21 cellular contexts compared by ENCODE assay signal in genomic region chr11:124382857-124383256, GRCh38. TPM values are rescaled to one million over a fixed set of nuclear protein-coding genes. Genes with fewer than 3 reads are reported as not detected.
"Had no signal": no experiment of that assay in that cellular context is flagged by ENCODE, and none has a peak within 500 bp of the region (broad histone marks: within the 10 kb centered on the region; RNA-seq: fewer than 3 reads in every experiment).

No MANE protein-coding gene starts in this region.

RNA-seq across cellular contexts. Expression of gene OR8B2, which starts 1.4 kb away (rescaled TPM):
- total RNA-seq: activated naive CD4-positive, alpha-beta T cell treated with anti-CD3 and anti-CD28 coated beads for 36 hours; activated naive CD4-positive, alpha-beta T cell treated with anti-CD3 and anti-CD28 coated beads, Interleukin-2, amount 50 U/mL, for 72 hours; activated naive CD8-positive, alpha-beta T cell treated with anti-CD3 and anti-CD28 coated beads for 36 hours; activated naive CD8-positive, alpha-beta T cell treated with anti-CD3 and anti-CD28 coated beads, Interleukin-2, amount 10 ng/mL, durations not matched to agents 7 days and 5 days; activated T-cell treated with anti-CD3 and anti-CD28 coated beads, Interleukin-2, amount 50 U/mL, for 4 hours; activated T-cell treated with anti-CD3 and anti-CD28 coated beads, Interleukin-2, amount 50 U/mL, for 72 hours; activated T-helper 1 cell treated with anti-CD3 and anti-CD28 coated beads, Interleukin-12 subunit alpha, Interleukin-12 subunit beta, Interleukin-2, Interleukin-4 antibody, amounts not matched to agents 30 ng/mL and 10 ng/mL and 1 ng/mL, durations not matched to agents 14 hours and 24 hours and 36 hours; activated T-helper 17 cell treated with anti-CD3 and anti-CD28 coated beads, Interleukin-2, amount 50 U/mL, for 72 hours; activated T-helper 2 cell treated with anti-CD3 and anti-CD28 coated beads, Interferon-gamma antibody, Interleukin-2, Interleukin-4, amounts not matched to agents 10 μg/mL and 5 μg/mL and 100 μg/mL, durations not matched to agents 14 hours and 24 hours and 36 hours; adrenal gland; aorta; ascending aorta; astrocyte; body of pancreas; breast epithelium; bronchial epithelial cell; cardiac muscle cell; cardiac septum; cerebellum; chondrocyte had no signal
- polyA plus RNA-seq: adipose tissue, adrenal gland, aorta, cardiac muscle cell had no signal

RNA-seq across cellular contexts. Expression of gene OR8B3, which starts 16.0 kb away (rescaled TPM):
- total RNA-seq: activated naive CD4-positive, alpha-beta T cell treated with anti-CD3 and anti-CD28 coated beads for 36 hours; activated naive CD4-positive, alpha-beta T cell treated with anti-CD3 and anti-CD28 coated beads, Interleukin-2, amount 50 U/mL, for 72 hours; activated naive CD8-positive, alpha-beta T cell treated with anti-CD3 and anti-CD28 coated beads for 36 hours; activated naive CD8-positive, alpha-beta T cell treated with anti-CD3 and anti-CD28 coated beads, Interleukin-2, amount 10 ng/mL, durations not matched to agents 7 days and 5 days; activated T-cell treated with anti-CD3 and anti-CD28 coated beads, Interleukin-2, amount 50 U/mL, for 4 hours; activated T-cell treated with anti-CD3 and anti-CD28 coated beads, Interleukin-2, amount 50 U/mL, for 72 hours; activated T-helper 1 cell treated with anti-CD3 and anti-CD28 coated beads, Interleukin-12 subunit alpha, Interleukin-12 subunit beta, Interleukin-2, Interleukin-4 antibody, amounts not matched to agents 30 ng/mL and 10 ng/mL and 1 ng/mL, durations not matched to agents 14 hours and 24 hours and 36 hours; activated T-helper 17 cell treated with anti-CD3 and anti-CD28 coated beads, Interleukin-2, amount 50 U/mL, for 72 hours; activated T-helper 2 cell treated with anti-CD3 and anti-CD28 coated beads, Interferon-gamma antibody, Interleukin-2, Interleukin-4, amounts not matched to agents 10 μg/mL and 5 μg/mL and 100 μg/mL, durations not matched to agents 14 hours and 24 hours and 36 hours; adrenal gland; aorta; ascending aorta; astrocyte; body of pancreas; breast epithelium; bronchial epithelial cell; cardiac muscle cell; cardiac septum; cerebellum; chondrocyte had no signal
- polyA plus RNA-seq: adipose tissue, adrenal gland, aorta, cardiac muscle cell had no signal

RNA-seq across cellular contexts. Expression of gene OR8B4, which starts 41.8 kb away (rescaled TPM):
- total RNA-seq: activated naive CD4-positive, alpha-beta T cell treated with anti-CD3 and anti-CD28 coated beads for 36 hours; activated naive CD4-positive, alpha-beta T cell treated with anti-CD3 and anti-CD28 coated beads, Interleukin-2, amount 50 U/mL, for 72 hours; activated naive CD8-positive, alpha-beta T cell treated with anti-CD3 and anti-CD28 coated beads for 36 hours; activated naive CD8-positive, alpha-beta T cell treated with anti-CD3 and anti-CD28 coated beads, Interleukin-2, amount 10 ng/mL, durations not matched to agents 7 days and 5 days; activated T-cell treated with anti-CD3 and anti-CD28 coated beads, Interleukin-2, amount 50 U/mL, for 4 hours; activated T-cell treated with anti-CD3 and anti-CD28 coated beads, Interleukin-2, amount 50 U/mL, for 72 hours; activated T-helper 1 cell treated with anti-CD3 and anti-CD28 coated beads, Interleukin-12 subunit alpha, Interleukin-12 subunit beta, Interleukin-2, Interleukin-4 antibody, amounts not matched to agents 30 ng/mL and 10 ng/mL and 1 ng/mL, durations not matched to agents 14 hours and 24 hours and 36 hours; activated T-helper 17 cell treated with anti-CD3 and anti-CD28 coated beads, Interleukin-2, amount 50 U/mL, for 72 hours; activated T-helper 2 cell treated with anti-CD3 and anti-CD28 coated beads, Interferon-gamma antibody, Interleukin-2, Interleukin-4, amounts not matched to agents 10 μg/mL and 5 μg/mL and 100 μg/mL, durations not matched to agents 14 hours and 24 hours and 36 hours; adrenal gland; aorta; ascending aorta; astrocyte; body of pancreas; breast epithelium; bronchial epithelial cell; cardiac muscle cell; cardiac septum; cerebellum; chondrocyte had no signal
- polyA plus RNA-seq: adipose tissue, adrenal gland, aorta, cardiac muscle cell had no signal
